5 cellular contexts compared by ENCODE assay signal in genomic region chr4:52081216-52081615, GRCh38. TPM values are rescaled to one million over a fixed set of nuclear protein-coding genes. Genes with fewer than 3 reads are reported as not detected.
"Had no signal": no experiment of that assay in that cellular context is flagged by ENCODE, and none has a peak within 500 bp of the region (broad histone marks: within the 10 kb centered on the region; RNA-seq: fewer than 3 reads in every experiment).

No MANE protein-coding gene starts in this region.

- DNase-seq: H9, HCEC 1CT, IMR-90 had no signal

- H3K4me1 Mint-ChIP-seq: GM23338 had no signal

- H3K9me3 Mint-ChIP-seq: GM23338, H9 had no signal

- H3K4me3 Mint-ChIP-seq: GM23338, H9 had no signal

- H3K4me2 ChIP-seq: GM23338 had no signal

- H3K4me3 ChIP-seq: GM23338 had no signal

- H2AFZ ChIP-seq: GM23338 had no signal

- H3K27ac Mint-ChIP-seq: GM23338, H9 had no signal

RNA-seq across cellular contexts. Expression of gene SPATA18, which starts 30.1 kb away (rescaled TPM):
- total RNA-seq: HT-29 had no signal
